Comparison of ENCODE assay signal across 28 cellular contexts in the genomic region with DNA sequence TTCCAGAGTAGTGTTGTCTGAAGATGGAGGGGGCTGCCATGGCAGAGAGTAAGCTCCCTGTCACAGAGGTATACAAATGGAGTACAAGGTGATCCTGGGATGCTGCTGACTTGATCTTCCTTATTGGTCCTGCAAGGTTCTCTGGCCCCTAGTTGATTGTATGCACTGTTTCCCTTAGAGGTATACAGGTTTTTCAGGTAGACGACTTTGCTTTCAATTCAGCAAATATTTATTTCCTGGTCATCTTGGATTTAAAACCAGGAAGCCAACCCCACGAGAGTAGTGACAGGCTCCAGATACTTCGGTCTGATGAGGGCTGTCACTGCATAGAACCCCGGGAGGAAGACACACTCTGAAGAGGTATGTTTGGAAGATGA. TPM values are rescaled to one million over a fixed set of nuclear protein-coding genes. Genes with fewer than 3 reads are reported as not detected.
"Had no signal": no experiment of that assay in that cellular context is flagged by ENCODE, and none has a peak within 500 bp of the region (broad histone marks: within the 10 kb centered on the region; RNA-seq: fewer than 3 reads in every experiment).

No MANE protein-coding gene starts in this region.

- DNase-seq: activated CD4-positive, alpha-beta T cell treated with anti-CD3 and anti-CD28 coated beads for 36 hours; activated CD4-positive, alpha-beta T cell treated with anti-CD3 and anti-CD28 coated beads, Interleukin-2, amount 50 U/mL, for 4 hours; activated CD8-positive, alpha-beta memory T cell treated with anti-CD3 and anti-CD28 coated beads for 24 hours; activated CD8-positive, alpha-beta memory T cell treated with anti-CD3 and anti-CD28 coated beads, Interleukin-2, amount 50 U/mL, for 4 hours; activated effector memory CD4-positive, alpha-beta T cell treated with Interleukin-2 at 50 U/mL for 16 hours; activated naive CD4-positive, alpha-beta T cell treated with anti-CD3 and anti-CD28 coated beads, Interleukin-2, amount 10 ng/mL, durations not matched to agents 7 days and 5 days; activated T-cell treated with anti-CD3 and anti-CD28 coated beads, Interleukin-2, amount 50 U/mL, for 48 hours; aorta; central memory CD4-positive, alpha-beta T cell; dorsolateral prefrontal cortex; heart left ventricle; left cardiac atrium; mesenchymal stem cell; naive B cell; nucleus accumbens; stimulated activated CD4-positive, alpha-beta T cell treated with anti-CD3 and anti-CD28 coated beads, Interleukin-1b, Interleukin-23, amount 100 ng/mL, for 48 hours; stomach; T-cell; uterus had no signal

- H3K4me3 Mint-ChIP-seq: activated CD4-positive, alpha-beta T cell treated with anti-CD3 and anti-CD28 coated beads for 36 hours; activated naive CD4-positive, alpha-beta T cell treated with anti-CD3 and anti-CD28 coated beads, Interleukin-2, amount 10 ng/mL, durations not matched to agents 7 days and 5 days; brain; naive B cell; stimulated activated memory B cell treated with anti-CD40 and anti-IgM and Interleukin-4, amounts not matched to agents 10 μg/mL and 1 μg/mL and 100 μg/mL, for 72 hours; T-cell; T-helper 2 cell treated with Interferon-gamma antibody and Interleukin-4, amounts not matched to agents 5 μg/mL and 100 μg/mL, for 36 hours had no signal

- H3K27me3 Mint-ChIP-seq: activated CD4-positive, alpha-beta T cell treated with anti-CD3 and anti-CD28 coated beads for 36 hours; activated naive CD4-positive, alpha-beta T cell treated with anti-CD3 and anti-CD28 coated beads, Interleukin-2, amount 10 ng/mL, durations not matched to agents 7 days and 5 days; naive B cell; stimulated activated memory B cell treated with anti-CD40 and anti-IgM and Interleukin-4, amounts not matched to agents 10 μg/mL and 1 μg/mL and 100 μg/mL, for 72 hours; T-cell had no signal

- H3K27ac Mint-ChIP-seq: activated CD4-positive, alpha-beta T cell treated with anti-CD3 and anti-CD28 coated beads for 36 hours; activated naive CD4-positive, alpha-beta T cell treated with anti-CD3 and anti-CD28 coated beads, Interleukin-2, amount 10 ng/mL, durations not matched to agents 7 days and 5 days; brain; stimulated activated memory B cell treated with anti-CD40 and anti-IgM and Interleukin-4, amounts not matched to agents 10 μg/mL and 1 μg/mL and 100 μg/mL, for 72 hours; T-helper 2 cell treated with Interferon-gamma antibody and Interleukin-4, amounts not matched to agents 5 μg/mL and 100 μg/mL, for 36 hours had no signal

- H3K4me1 Mint-ChIP-seq: activated CD4-positive, alpha-beta T cell treated with anti-CD3 and anti-CD28 coated beads for 36 hours; activated naive CD4-positive, alpha-beta T cell treated with anti-CD3 and anti-CD28 coated beads, Interleukin-2, amount 10 ng/mL, durations not matched to agents 7 days and 5 days had no signal

- H3K27me3 ChIP-seq: dorsolateral prefrontal cortex, gastroesophageal sphincter, right lobe of liver, stomach, suprapubic skin, tibial nerve, uterus had no signal

- H3K4me1 ChIP-seq: gastroesophageal sphincter, heart left ventricle, right lobe of liver, suprapubic skin, tibial nerve, uterus had no signal

- H3K36me3 ChIP-seq: gastroesophageal sphincter, right lobe of liver, tibial nerve, uterus had no signal

- ATAC-seq: activated CD4-positive, alpha-beta T cell treated with anti-CD3 and anti-CD28 coated beads for 36 hours; gastroesophageal sphincter; heart left ventricle; left cardiac atrium; right lobe of liver; stimulated activated memory B cell treated with anti-CD40 and anti-IgM and Interleukin-4, amounts not matched to agents 10 μg/mL and 1 μg/mL and 100 μg/mL, for 72 hours; T-cell had no signal

- H3K9me3 Mint-ChIP-seq: activated naive CD4-positive, alpha-beta T cell treated with anti-CD3 and anti-CD28 coated beads, Interleukin-2, amount 10 ng/mL, durations not matched to agents 7 days and 5 days; brain; naive B cell; stimulated activated memory B cell treated with anti-CD40 and anti-IgM and Interleukin-4, amounts not matched to agents 10 μg/mL and 1 μg/mL and 100 μg/mL, for 72 hours; T-cell; T-helper 2 cell treated with Interferon-gamma antibody and Interleukin-4, amounts not matched to agents 5 μg/mL and 100 μg/mL, for 36 hours had no signal

- H3K4me3 ChIP-seq: dorsolateral prefrontal cortex, gastroesophageal sphincter, heart left ventricle, right lobe of liver, skin epidermis, stomach, suprapubic skin, tibial nerve, uterus had no signal

- H3K27ac ChIP-seq: dorsolateral prefrontal cortex, gastroesophageal sphincter, heart left ventricle, right lobe of liver, skin epidermis, suprapubic skin, tibial nerve, uterus had no signal

- H3K36me3 Mint-ChIP-seq: activated naive CD4-positive, alpha-beta T cell treated with anti-CD3 and anti-CD28 coated beads, Interleukin-2, amount 10 ng/mL, durations not matched to agents 7 days and 5 days; brain; naive B cell; stimulated activated memory B cell treated with anti-CD40 and anti-IgM and Interleukin-4, amounts not matched to agents 10 μg/mL and 1 μg/mL and 100 μg/mL, for 72 hours had no signal

- H3K9me3 ChIP-seq: gastroesophageal sphincter, heart left ventricle, right lobe of liver, stomach, suprapubic skin, tibial nerve, uterus had no signal

RNA-seq across cellular contexts. Expression of a gene that starts 16.5 kb away (rescaled TPM):
- polyA plus RNA-seq: neural cell had no signal
